In the genomic region with DNA sequence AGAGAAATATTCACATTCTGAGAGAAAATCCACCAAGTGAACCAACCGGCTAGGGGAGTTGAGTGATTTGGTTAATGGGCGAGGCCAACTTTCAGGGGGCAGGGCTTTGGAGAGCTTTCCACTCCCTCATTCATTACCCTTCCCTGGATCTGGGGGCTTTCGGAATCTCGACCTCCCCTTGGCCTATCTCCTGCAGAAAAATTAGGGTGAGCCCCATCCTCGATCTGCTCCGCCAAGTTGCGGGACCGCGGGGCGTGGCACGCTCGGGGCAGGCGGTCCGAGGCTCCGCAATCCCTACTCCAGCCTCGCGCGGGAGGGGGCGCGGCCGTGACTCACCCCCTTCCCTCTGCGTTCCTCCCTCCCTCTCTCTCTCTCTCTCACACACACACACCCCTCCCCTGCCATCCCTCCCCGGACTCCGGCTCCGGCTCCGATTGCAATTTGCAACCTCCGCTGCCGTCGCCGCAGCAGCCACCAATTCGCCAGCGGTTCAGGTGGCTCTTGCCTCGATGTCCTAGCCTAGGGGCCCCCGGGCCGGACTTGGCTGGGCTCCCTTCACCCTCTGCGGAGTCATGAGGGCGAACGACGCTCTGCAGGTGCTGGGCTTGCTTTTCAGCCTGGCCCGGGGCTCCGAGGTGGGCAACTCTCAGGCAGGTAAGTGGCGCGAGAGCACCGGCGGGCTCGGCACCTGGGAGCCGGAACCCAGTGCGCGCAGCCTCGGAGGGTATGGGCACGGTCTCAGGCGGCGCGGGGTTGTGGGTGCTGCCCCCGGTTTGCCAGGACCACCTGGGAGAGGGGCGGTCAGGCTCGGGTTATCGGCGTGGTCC, we compare ENCODE assay signal across 1 cellular context.
TF ChIP-seq lines count a peak whose summit lies in the region.

Gene ERBB3 (plus strand): TSS at position 437 of the 827 bp plus-strand sequence. CDS start 136 bp downstream, at position 573.

TF ChIP-seq in HepG2, 621 proteins besides CTCF, POLR2A, EP300 and RAD21 (continued from another document and continues in another):
- no peak for TF ChIP-seq ZNF577 (CRISPR knock-in tag; IDR thresholded peaks at IDR 0.05; ENCODE audit: borderline replicate concordance, low read depth)
- peak; percentile 47; the same call in 1 of the 2 replicates for TF ChIP-seq ZNF317 (CRISPR knock-in tag; IDR thresholded peaks at IDR 0.05)
- no peak for TF ChIP-seq SNRNP70 (IDR thresholded peaks at IDR 0.05; ENCODE audit: low read depth, low read length)
- TF ChIP-seq TCF12 (IDR thresholded peaks at IDR 0.05): no peak
- no peak; the same call in 1 of the 2 replicates for TF ChIP-seq TCF12 (CRISPR knock-in tag; IDR thresholded peaks at IDR 0.05)
- TF ChIP-seq KLF11 (CRISPR knock-in tag; IDR thresholded peaks at IDR 0.05): no peak
- TF ChIP-seq MEIS2 (CRISPR knock-in tag; IDR thresholded peaks at IDR 0.05): no peak; the same call in 1 of the 2 replicates
- no peak for TF ChIP-seq ZHX1 (CRISPR knock-in tag; IDR thresholded peaks at IDR 0.05; ENCODE audit: low read depth)
- no peak for TF ChIP-seq RFXANK (CRISPR knock-in tag; IDR thresholded peaks at IDR 0.05)
- peak; percentile 89 for TF ChIP-seq XRCC5 (optimal IDR thresholded peaks at IDR 0.05; ENCODE audit: low read length)
- no peak; the same call in 1 of the 2 replicates for TF ChIP-seq ZMYM2 (CRISPR knock-in tag; IDR thresholded peaks at IDR 0.05)
- TF ChIP-seq ADNP (CRISPR knock-in tag; IDR thresholded peaks at IDR 0.05): no peak
- TF ChIP-seq SATB2 (CRISPR knock-in tag; IDR thresholded peaks at IDR 0.05): no peak; the same call in 1 of the 2 replicates
- peak; percentile 98 for TF ChIP-seq ZNF746 (CRISPR knock-in tag; IDR thresholded peaks at IDR 0.05)
- peak; percentile 67; the same call in 1 of the 2 replicates for TF ChIP-seq ZBTB34 (CRISPR knock-in tag; IDR thresholded peaks at IDR 0.05)
- no peak for TF ChIP-seq KDM1A (CRISPR knock-in tag; IDR thresholded peaks at IDR 0.05)
- TF ChIP-seq ZNF18 (CRISPR knock-in tag; IDR thresholded peaks at IDR 0.05; ENCODE audit: insufficient replicate concordance): peak; percentile 2
- no peak for TF ChIP-seq ZNF326 (CRISPR knock-in tag; IDR thresholded peaks at IDR 0.05; ENCODE audit: borderline replicate concordance)
- no peak for TF ChIP-seq ZUFSP (CRISPR knock-in tag; IDR thresholded peaks at IDR 0.05; ENCODE audit: borderline replicate concordance)
- TF ChIP-seq, protein P1, sequence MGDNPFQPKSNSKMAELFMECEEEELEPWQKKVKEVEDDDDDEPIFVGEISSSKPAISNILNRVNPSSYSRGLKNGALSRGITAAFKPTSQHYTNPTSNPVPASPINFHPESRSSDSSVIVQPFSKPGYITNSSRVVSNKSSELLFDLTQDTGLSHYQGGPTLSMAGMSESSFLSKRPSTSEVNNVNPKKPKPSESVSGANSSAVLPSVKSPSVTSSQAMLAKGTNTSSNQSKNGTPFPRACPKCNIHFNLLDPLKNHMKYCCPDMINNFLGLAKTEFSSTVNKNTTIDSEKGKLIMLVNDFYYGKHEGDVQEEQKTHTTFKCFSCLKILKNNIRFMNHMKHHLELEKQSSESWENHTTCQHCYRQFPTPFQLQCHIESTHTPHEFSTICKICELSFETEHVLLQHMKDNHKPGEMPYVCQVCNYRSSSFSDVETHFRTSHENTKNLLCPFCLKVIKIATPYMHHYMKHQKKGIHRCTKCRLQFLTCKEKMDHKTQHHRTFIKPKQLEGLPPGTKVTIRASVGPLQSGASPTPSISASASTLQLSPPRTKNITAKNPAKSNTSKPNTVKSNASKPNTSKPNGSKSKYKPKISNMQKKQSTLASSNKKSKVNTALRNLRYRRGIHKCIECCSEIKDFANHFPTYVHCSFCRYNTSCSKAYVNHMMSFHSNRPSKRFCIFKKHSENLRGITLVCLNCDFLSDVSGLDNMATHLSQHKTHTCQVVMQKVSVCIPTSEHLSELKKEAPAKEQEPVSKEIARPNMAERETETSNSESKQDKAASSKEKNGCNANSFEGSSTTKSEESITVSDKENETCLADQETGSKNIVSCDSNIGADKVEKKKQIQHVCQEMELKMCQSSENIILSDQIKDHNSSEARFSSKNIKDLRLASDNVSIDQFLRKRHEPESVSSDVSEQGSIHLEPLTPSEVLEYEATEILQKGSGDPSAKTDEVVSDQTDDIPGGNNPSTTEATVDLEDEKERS (CRISPR knock-in tag; IDR thresholded peaks at IDR 0.05): peak; percentile 21; the same call in 1 of the 2 replicates
- peak; percentile 10; the same call in 1 of the 2 replicates for TF ChIP-seq ZNF784 (CRISPR knock-in tag; IDR thresholded peaks at IDR 0.05; ENCODE audit: borderline replicate concordance)
- TF ChIP-seq, protein P2, sequence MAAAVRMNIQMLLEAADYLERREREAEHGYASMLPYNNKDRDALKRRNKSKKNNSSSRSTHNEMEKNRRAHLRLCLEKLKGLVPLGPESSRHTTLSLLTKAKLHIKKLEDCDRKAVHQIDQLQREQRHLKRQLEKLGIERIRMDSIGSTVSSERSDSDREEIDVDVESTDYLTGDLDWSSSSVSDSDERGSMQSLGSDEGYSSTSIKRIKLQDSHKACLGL (CRISPR knock-in tag; IDR thresholded peaks at IDR 0.05): peak; percentile 80
- TF ChIP-seq, protein P3, sequence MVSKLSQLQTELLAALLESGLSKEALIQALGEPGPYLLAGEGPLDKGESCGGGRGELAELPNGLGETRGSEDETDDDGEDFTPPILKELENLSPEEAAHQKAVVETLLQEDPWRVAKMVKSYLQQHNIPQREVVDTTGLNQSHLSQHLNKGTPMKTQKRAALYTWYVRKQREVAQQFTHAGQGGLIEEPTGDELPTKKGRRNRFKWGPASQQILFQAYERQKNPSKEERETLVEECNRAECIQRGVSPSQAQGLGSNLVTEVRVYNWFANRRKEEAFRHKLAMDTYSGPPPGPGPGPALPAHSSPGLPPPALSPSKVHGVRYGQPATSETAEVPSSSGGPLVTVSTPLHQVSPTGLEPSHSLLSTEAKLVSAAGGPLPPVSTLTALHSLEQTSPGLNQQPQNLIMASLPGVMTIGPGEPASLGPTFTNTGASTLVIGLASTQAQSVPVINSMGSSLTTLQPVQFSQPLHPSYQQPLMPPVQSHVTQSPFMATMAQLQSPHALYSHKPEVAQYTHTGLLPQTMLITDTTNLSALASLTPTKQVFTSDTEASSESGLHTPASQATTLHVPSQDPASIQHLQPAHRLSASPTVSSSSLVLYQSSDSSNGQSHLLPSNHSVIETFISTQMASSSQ (IDR thresholded peaks at IDR 0.05; ENCODE audit: low read depth): no peak
- TF ChIP-seq, protein P3 (CRISPR knock-in tag; IDR thresholded peaks at IDR 0.05; ENCODE audit: borderline replicate concordance): peak; percentile 46
- TF ChIP-seq, protein P4, sequence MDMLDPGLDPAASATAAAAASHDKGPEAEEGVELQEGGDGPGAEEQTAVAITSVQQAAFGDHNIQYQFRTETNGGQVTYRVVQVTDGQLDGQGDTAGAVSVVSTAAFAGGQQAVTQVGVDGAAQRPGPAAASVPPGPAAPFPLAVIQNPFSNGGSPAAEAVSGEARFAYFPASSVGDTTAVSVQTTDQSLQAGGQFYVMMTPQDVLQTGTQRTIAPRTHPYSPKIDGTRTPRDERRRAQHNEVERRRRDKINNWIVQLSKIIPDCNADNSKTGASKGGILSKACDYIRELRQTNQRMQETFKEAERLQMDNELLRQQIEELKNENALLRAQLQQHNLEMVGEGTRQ (IDR thresholded peaks at IDR 0.05; ENCODE audit: low read depth, low read length): no peak
- TF ChIP-seq, protein P4 (CRISPR knock-in tag; IDR thresholded peaks at IDR 0.05; ENCODE audit: borderline replicate concordance): no peak
- no peak for TF ChIP-seq ZNF737 (CRISPR knock-in tag; IDR thresholded peaks at IDR 0.05; ENCODE audit: borderline replicate concordance)
- peak; percentile 41 for TF ChIP-seq DMAP1 (CRISPR knock-in tag; IDR thresholded peaks at IDR 0.05)
- no peak; the same call in none of the 2 replicates for TF ChIP-seq ZNF256 (CRISPR knock-in tag; conservative IDR thresholded peaks at IDR 0.05)
- no peak for TF ChIP-seq NONO (IDR thresholded peaks at IDR 0.05)
- peak; percentile 79 for TF ChIP-seq NONO (CRISPR knock-in tag; conservative IDR thresholded peaks at IDR 0.05)
- TF ChIP-seq ZBTB33 (CRISPR knock-in tag; IDR thresholded peaks at IDR 0.05): no peak; the same call in 1 of the 2 replicates
